ENCODE assay signal across 8 cellular contexts in the genomic region with DNA sequence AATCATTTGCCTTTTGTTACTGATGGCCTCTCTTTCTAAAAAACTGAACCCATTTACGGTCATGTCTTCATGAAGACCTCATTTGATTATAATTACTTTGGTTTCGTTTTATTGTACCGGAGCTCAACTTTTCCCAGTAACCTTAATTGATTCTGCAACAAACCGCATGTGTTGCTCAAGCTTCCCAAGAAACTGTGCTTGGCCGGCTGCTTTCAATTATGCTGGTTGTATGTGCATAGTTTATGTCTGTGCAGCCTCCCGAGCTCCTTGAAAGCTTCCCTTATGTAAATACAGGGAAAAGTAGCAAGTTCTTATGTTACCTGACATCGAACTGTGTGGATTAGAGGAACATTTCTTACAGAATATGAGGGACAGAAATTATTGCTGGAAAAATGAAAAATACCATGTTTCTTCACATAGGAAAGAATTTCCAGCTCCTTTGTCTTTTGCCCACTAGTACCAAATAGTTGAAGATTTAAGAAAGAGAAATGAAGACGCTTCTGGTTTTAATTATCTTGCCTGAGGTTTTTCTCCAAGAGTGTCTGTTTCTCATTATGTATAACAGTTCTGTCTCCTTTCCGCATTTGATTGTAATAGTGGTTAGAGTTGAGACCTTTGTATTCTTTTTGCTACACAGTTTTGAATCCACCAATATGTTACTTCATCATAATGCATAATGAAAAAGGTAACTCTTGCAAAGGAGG. TPM values are rescaled to one million over a fixed set of nuclear protein-coding genes. Genes with fewer than 3 reads are reported as not detected.
A peak's percentile ranks its signal among the peaks of the same experiment; 100 is the strongest.
DNase-seq lines count a peak whose midpoint lies in the region; ATAC-seq lines count a peak whose summit lies in the region.

No MANE protein-coding gene starts in this region.

- peaks cover 4% of the 10 kb centered on the region for H3K36me3 Mint-ChIP-seq in activated CD8-positive, alpha-beta memory T cell treated with anti-CD3 and anti-CD28 coated beads, Interleukin-2, amount 10 ng/mL, durations not matched to agents 7 days and 5 days

- intact Hi-C loops in aorta (cut with DNase I), result no loop called here

- H3K27me3 Mint-ChIP-seq in activated CD8-positive, alpha-beta memory T cell treated with anti-CD3 and anti-CD28 coated beads, Interleukin-2, amount 10 ng/mL, durations not matched to agents 7 days and 5 days, result peaks cover 45% of the 10 kb centered on the region

- H3K4me3 Mint-ChIP-seq in activated CD8-positive, alpha-beta memory T cell treated with anti-CD3 and anti-CD28 coated beads, Interleukin-2, amount 10 ng/mL, durations not matched to agents 7 days and 5 days, result peak overlapping the region; percentile 40

- no peak for ATAC-seq in activated CD8-positive, alpha-beta memory T cell treated with anti-CD3 and anti-CD28 coated beads, Interleukin-2, amount 10 ng/mL, durations not matched to agents 7 days and 5 days
- ATAC-seq in aorta (ENCODE audit: low FRiP score) (peak; percentile 71), HG03342 (IDR thresholded peaks at IDR 0.05; ENCODE audit: unreplicated experiment) (no peak)

- H3K27me3 ChIP-seq in duodenal mucosa (ENCODE audit: control insufficient read depth in 1 of 2, insufficient read depth in 2 of 2, low read length in 2 of 2) (no peaks in the 10 kb centered on the region), mucosa of rectum (ENCODE audit: control insufficient read depth in 2 of 2, insufficient read depth in 2 of 2, low read length in 2 of 2) (no peaks in the 10 kb centered on the region), aorta (ENCODE audit: control insufficient read depth in 1 of 2, insufficient read depth in 2 of 2, low read length in 1 of 2) (no peaks in the 10 kb centered on the region)

- H3K27ac ChIP-seq in duodenal mucosa (ENCODE audit: low read depth, low read length) (no peak overlapping the region), mucosa of rectum (ENCODE audit: low read depth in 2 of 2, low read length in 2 of 2) (no peak overlapping the region), aorta (ENCODE audit: low read depth in 1 of 2, low read length in 2 of 2) (no peak overlapping the region)

- no peak overlapping the region for H3K9ac ChIP-seq in duodenal mucosa (ENCODE audit: low read depth in 1 of 2, low read length in 2 of 2)
- no peak overlapping the region for H3K9ac ChIP-seq in mucosa of rectum (ENCODE audit: low read depth in 1 of 2, low read length in 2 of 2)

- H3K27ac Mint-ChIP-seq in activated CD8-positive, alpha-beta memory T cell treated with anti-CD3 and anti-CD28 coated beads, Interleukin-2, amount 10 ng/mL, durations not matched to agents 7 days and 5 days, result peak overlapping the region; percentile 17

- H3K36me3 ChIP-seq in duodenal mucosa (ENCODE audit: control insufficient read depth in 1 of 2, insufficient read depth in 2 of 2, low read length in 2 of 2) (peaks cover 0 to 8% of the 10 kb centered on the region in 2 donors), mucosa of rectum (ENCODE audit: control insufficient read depth in 2 of 2, insufficient read depth in 2 of 2, low read length in 2 of 2) (no peaks in the 10 kb centered on the region), aorta (ENCODE audit: control insufficient read depth in 1 of 2, insufficient read depth in 2 of 2, low read length in 1 of 2) (no peaks in the 10 kb centered on the region)

- CTCF ChIA-PET in activated CD8-positive, alpha-beta memory T cell treated with anti-CD3 and anti-CD28 coated beads, Interleukin-2, amount 10 ng/mL, durations not matched to agents 7 days and 5 days (lab: Charles Lee), result no interaction called here

- H3K4me3 ChIP-seq in duodenal mucosa (ENCODE audit: low read depth in 1 of 2, low read length in 2 of 2) (peak overlapping the region; percentile 37 to 55), mucosa of rectum (ENCODE audit: low read length in 2 of 2) (peak overlapping the region; percentile 43 to 48), aorta (ENCODE audit: low read length in 2 of 2) (peak overlapping the region; percentile 40 to 41)

- peaks cover 12% of the 10 kb centered on the region for H3K4me1 Mint-ChIP-seq in activated CD8-positive, alpha-beta memory T cell treated with anti-CD3 and anti-CD28 coated beads, Interleukin-2, amount 10 ng/mL, durations not matched to agents 7 days and 5 days

- DNase-seq in activated CD8-positive, alpha-beta memory T cell treated with anti-CD3 and anti-CD28 coated beads, Interleukin-2, amount 10 ng/mL, durations not matched to agents 7 days and 5 days, result no peak
- DNase-seq in activated CD8-positive, alpha-beta memory T cell treated with anti-CD3 and anti-CD28 coated beads for 24 hours, result no peak
- DNase-seq in aorta (peak in 1 of 2 donors; percentile 43), superior temporal gyrus (ENCODE audit: extremely low spot score) (no peak)
- DNase-seq in activated CD8-positive, alpha-beta memory T cell treated with anti-CD3 and anti-CD28 coated beads, Interleukin-2, amount 50 U/mL, for 4 hours, result no peak

- H3K4me1 ChIP-seq in duodenal mucosa (ENCODE audit: control insufficient read depth in 1 of 2, insufficient read depth in 2 of 2, low read length in 2 of 2) (no peaks in the 10 kb centered on the region), mucosa of rectum (ENCODE audit: control insufficient read depth in 2 of 2, insufficient read depth in 2 of 2, low read length in 2 of 2) (no peaks in the 10 kb centered on the region), aorta (ENCODE audit: control insufficient read depth in 1 of 2, insufficient read depth in 2 of 2, low read length in 2 of 2) (peaks cover 1 to 5% of the 10 kb centered on the region in 2 donors)

- no peaks in the 10 kb centered on the region for H3K9me3 ChIP-seq in duodenal mucosa (ENCODE audit: control insufficient read depth in 1 of 2, low read length in 2 of 2)
- H3K9me3 ChIP-seq in mucosa of rectum (ENCODE audit: control insufficient read depth in 2 of 2, low read length in 2 of 2), result no peaks in the 10 kb centered on the region
- H3K9me3 ChIP-seq in aorta (ENCODE audit: control insufficient read depth, low read length), result no peaks in the 10 kb centered on the region

- H3K9me3 Mint-ChIP-seq in activated CD8-positive, alpha-beta memory T cell treated with anti-CD3 and anti-CD28 coated beads, Interleukin-2, amount 10 ng/mL, durations not matched to agents 7 days and 5 days (ENCODE audit: low read depth), result no peaks in the 10 kb centered on the region

- 48 to 50% methylated on average over 9 of the region's 9 CpGs for WGBS in aorta, 2 donors

RNA-seq across cellular contexts. Expression of a gene that starts 2.1 kb away (rescaled TPM):
- 1 to 10 TPM; 2.7 to 9.2 TPM for total RNA-seq in activated CD8-positive, alpha-beta memory T cell treated with anti-CD3 and anti-CD28 coated beads, Interleukin-2, amount 10 ng/mL, durations not matched to agents 7 days and 5 days
- 10 to 100 TPM; 27.8 to 78.8 TPM for total RNA-seq in aorta
- polyA plus RNA-seq in aorta, result 10 to 100 TPM in 1 of 2 donors, 1 to 10 TPM in 1; 7.5 to 18.7 TPM
